Comparison of ENCODE assay signal across 16 cellular contexts in the genomic region with DNA sequence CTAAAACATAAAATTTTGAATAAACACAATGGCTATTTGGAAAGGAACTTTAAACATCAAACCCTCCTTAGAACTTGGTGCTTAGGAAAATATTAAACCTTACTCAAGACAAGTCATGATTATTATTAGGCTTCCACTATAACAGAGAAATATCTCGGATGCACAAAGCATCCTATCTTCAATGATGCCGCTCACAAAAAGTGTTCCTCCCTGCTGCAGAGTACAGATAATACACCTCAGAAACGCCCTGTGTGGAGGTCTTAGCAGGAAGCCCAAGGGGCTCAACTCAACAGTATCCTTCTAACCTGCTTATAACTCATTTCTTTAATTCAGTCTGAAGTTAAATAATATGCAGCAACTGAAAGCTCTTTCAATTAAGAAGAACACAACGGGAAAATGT. TPM values are rescaled to one million over a fixed set of nuclear protein-coding genes. Genes with fewer than 3 reads are reported as not detected.
DNase-seq lines count a peak whose midpoint lies in the region; ATAC-seq and TF ChIP-seq lines count a peak whose summit lies in the region.
"Had no signal": no experiment of that assay in that cellular context is flagged by ENCODE, and none has a peak within 500 bp of the region (broad histone marks: within the 10 kb centered on the region; RNA-seq: fewer than 3 reads in every experiment).

No MANE protein-coding gene starts in this region.

- H3K4me3 ChIP-seq in GM12864 (ENCODE audit: low read depth, low read length) (peak overlapping the region; percentile 42; the same call in 1 of the 2 replicates), thyroid gland (replicated peaks in 1 of 3) (no peak overlapping the region)
- H3K4me3 ChIP-seq: right atrium auricular region, SJCRH30 had no signal

- intact Hi-C loops in CD14-positive monocyte (cut with micrococcal nuclease) (loop anchor here in 1 of 2 donors (5.0 to 10.0 kb wide), 2 partner anchors 40 to 48 kb away; no protein-coding TSS in a partner anchor), thyroid gland (cut with DNase I) (no loop called here)

- H3K4me3 Mint-ChIP-seq in CD14-positive monocyte (peak overlapping the region in 1 of 2 donors; percentile 35), T-helper 17 cell (peak overlapping the region; percentile 77)
- H3K4me3 Mint-ChIP-seq: nephron had no signal

- H3K9me3 Mint-ChIP-seq in CD14-positive monocyte: no peaks in the 10 kb centered on the region

- ATAC-seq in T-helper 17 cell (no peak), GM19023 (IDR thresholded peaks at IDR 0.05; ENCODE audit: unreplicated experiment) (no peak), HG02973 (IDR thresholded peaks at IDR 0.05; ENCODE audit: unreplicated experiment) (no peak)

- peaks cover 69% of the 10 kb centered on the region for H3K4me1 Mint-ChIP-seq in CD14-positive monocyte
- H3K4me1 Mint-ChIP-seq in T-helper 17 cell: peaks cover 53% of the 10 kb centered on the region

- no peak overlapping the region for H3K27ac ChIP-seq in thyroid gland
- H3K27ac ChIP-seq: right atrium auricular region, SJCRH30 had no signal

- no peaks in the 10 kb centered on the region for H3K27me3 ChIP-seq in thyroid gland
- H3K27me3 ChIP-seq: right atrium auricular region, SJCRH30 had no signal

- no peak for DNase-seq in CD14-positive monocyte (ENCODE audit: low spot score)
- no peak for DNase-seq in GM12864 (ENCODE audit: low read depth)
- no peak for DNase-seq in T-helper 17 cell
- peak; percentile 86 to 92 for DNase-seq in erythroblast (lab: John Stamatoyannopoulos, UW)
- DNase-seq in thyroid gland: no peak
- no peak for DNase-seq in GM20000 (ENCODE audit: low spot score)
- DNase-seq: activated effector memory CD4-positive, alpha-beta T cell treated with anti-CD3 and anti-CD28 coated beads, Interleukin-2, amount 50 U/mL, for 16 hours; central memory CD4-positive, alpha-beta T cell; glutamatergic neuron; NCI-H2029; SJCRH30; stimulated activated CD4-positive, alpha-beta T cell treated with anti-CD3 and anti-CD28 coated beads, Interleukin-4, amount 100 ng/mL, for 24 hours had no signal

- 89 to 90% methylated on average over 4 of the region's 4 CpGs for WGBS in thyroid gland, 2 donors

- peaks cover 15 to 21% of the 10 kb centered on the region in 2 donors for H3K36me3 Mint-ChIP-seq in CD14-positive monocyte
- H3K36me3 Mint-ChIP-seq in T-helper 17 cell (ENCODE audit: low read depth): peaks cover 3% of the 10 kb centered on the region

- TF ChIP-seq POLR2A in erythroblast (IDR thresholded peaks at IDR 0.05; ENCODE audit: low read length) (peak; percentile 22), thyroid gland (IDR thresholded peaks at IDR 0.05) (no peak)

- H3K9me3 ChIP-seq in T-helper 17 cell (ENCODE audit: control insufficient read depth, low read length, poor library complexity, severe bottlenecking) (no peaks in the 10 kb centered on the region), thyroid gland (no peaks in the 10 kb centered on the region)
- H3K9me3 ChIP-seq: right atrium auricular region, SJCRH30 had no signal

- H3K27ac Mint-ChIP-seq in CD14-positive monocyte (peak overlapping the region; percentile 65 to 87 (median 82)), T-helper 17 cell (peak overlapping the region; percentile 82)
- H3K27ac Mint-ChIP-seq: nephron had no signal

- peaks cover 33 to 52% of the 10 kb centered on the region in 2 donors for H3K4me1 ChIP-seq in thyroid gland

- TF ChIP-seq CTCF in CD14-positive monocyte (IDR thresholded peaks at IDR 0.05) (no peak), GM12864 (IDR thresholded peaks at IDR 0.05; ENCODE audit: low read depth, low read length, missing control alignments) (no peak), thyroid gland (IDR thresholded peaks at IDR 0.05) (no peak), GM20000 (IDR thresholded peaks at IDR 0.05; ENCODE audit: extremely low read depth, missing control alignments) (no peak)

- H3K27me3 Mint-ChIP-seq in CD14-positive monocyte (ENCODE audit: low read depth in 3 of 3): no peaks in the 10 kb centered on the region
- no peaks in the 10 kb centered on the region for H3K27me3 Mint-ChIP-seq in T-helper 17 cell

- no peaks in the 10 kb centered on the region for H3K36me3 ChIP-seq in thyroid gland
- H3K36me3 ChIP-seq: right atrium auricular region, SJCRH30 had no signal

RNA-seq across cellular contexts. Expression of a gene that starts 12.2 kb away (rescaled TPM):
- 10 to 100 TPM; 83.3 TPM for polyA plus RNA-seq in CD14-positive monocyte
- 100 to 1,000 TPM; 197 to 232 TPM for total RNA-seq in T-helper 17 cell
- 100 to 1,000 TPM; 105 to 119 (median 110) TPM for total RNA-seq in thyroid gland

RNA-seq across cellular contexts. Expression of a gene that starts 54.4 kb away (rescaled TPM):
- 1 to 10 TPM; 2.8 to 3.8 TPM for polyA plus RNA-seq in CD14-positive monocyte
- total RNA-seq in T-helper 17 cell (1 to 10 TPM; 4.4 to 5.3 TPM), thyroid gland (10 to 100 TPM in 3 of 4 donors, 1 to 10 TPM in 1; 9.4 to 19.2 (median 10.6) TPM)

Comparison
In these comparisons a context has a peak if more than half of its experiments do, and no peak if none do; other contexts are left out.
1. DNase-seq: peak in erythroblast (2 of 2); none in CD14-positive monocyte (single experiment), GM12864 (single experiment), T-helper 17 cell (0 of 3), thyroid gland (0 of 2) and GM20000 (single experiment).